23 cellular contexts compared by ENCODE assay signal in genomic region chr10:96249264-96249663, GRCh38. TPM values are rescaled to one million over a fixed set of nuclear protein-coding genes. Genes with fewer than 3 reads are reported as not detected.
"Had no signal": no experiment of that assay in that cellular context is flagged by ENCODE, and none has a peak within 500 bp of the region (broad histone marks: within the 10 kb centered on the region; RNA-seq: fewer than 3 reads in every experiment).

No MANE protein-coding gene starts in this region.

- H3K36me3 Mint-ChIP-seq: activated naive CD8-positive, alpha-beta T cell had no signal

- H3K27me3 Mint-ChIP-seq: activated CD4-positive, alpha-beta T cell treated with anti-CD3 and anti-CD28 coated beads for 36 hours; activated naive CD8-positive, alpha-beta T cell had no signal

- ATAC-seq: activated CD4-positive, alpha-beta T cell treated with anti-CD3 and anti-CD28 coated beads for 36 hours; esophagus mucosa; lower lobe of right lung; psoas muscle; right cardiac atrium had no signal

- H3K36me3 ChIP-seq: lower lobe of right lung, thyroid gland, WERI-Rb-1 had no signal

- H3K4me1 ChIP-seq: lower lobe of right lung, psoas muscle, thyroid gland had no signal

- H3K4me3 Mint-ChIP-seq: activated CD4-positive, alpha-beta T cell treated with anti-CD3 and anti-CD28 coated beads for 36 hours; activated naive CD8-positive, alpha-beta T cell; neural crest cell had no signal

- H3K4me1 Mint-ChIP-seq: activated CD4-positive, alpha-beta T cell treated with anti-CD3 and anti-CD28 coated beads for 36 hours; neural crest cell had no signal

- H3K4me3 ChIP-seq: lower lobe of right lung, psoas muscle, thyroid gland had no signal

- H3K9me3 ChIP-seq: lower lobe of right lung, psoas muscle, thyroid gland had no signal

- H3K27ac Mint-ChIP-seq: activated CD4-positive, alpha-beta T cell treated with anti-CD3 and anti-CD28 coated beads for 36 hours; activated naive CD8-positive, alpha-beta T cell had no signal

- H3K27me3 ChIP-seq: thyroid gland had no signal

- DNase-seq: activated CD4-positive, alpha-beta T cell treated with anti-CD3 and anti-CD28 coated beads for 36 hours; activated CD4-positive, alpha-beta T cell treated with anti-CD3 and anti-CD28 coated beads, Interleukin-2, amount 50 U/mL, for 48 hours; cerebellar nuclear complex; cortex of kidney; effector CD4-positive, alpha-beta T cell; left colon; lower lobe of right lung; midbrain; psoas muscle; right cardiac atrium; stimulated activated CD4-positive, alpha-beta T cell treated with anti-CD3 and anti-CD28 coated beads, Interleukin-2, amount 100 ng/mL, for 48 hours; SW 1271; thyroid gland; WERI-Rb-1 had no signal

- H3K27ac ChIP-seq: lower lobe of right lung, psoas muscle, thyroid gland, WERI-Rb-1 had no signal

RNA-seq across cellular contexts. Expression of gene BLNK, which starts 22.1 kb away (rescaled TPM):
- total RNA-seq: activated CD4-positive, alpha-beta T cell treated with anti-CD3 and anti-CD28 coated beads for 36 hours; neural crest cell; osteocyte; T-helper 2 cell treated with Interferon-gamma antibody and Interleukin-4, amounts not matched to agents 100 ng/mL and 5 ng/mL, for 36 hours had no signal

RNA-seq across cellular contexts. Expression of gene DNTT, which starts 55.0 kb away (rescaled TPM):
- total RNA-seq: activated CD4-positive, alpha-beta T cell treated with anti-CD3 and anti-CD28 coated beads for 36 hours; bronchial epithelial cell; esophagus mucosa; left colon; lower lobe of right lung; neural crest cell; osteocyte; psoas muscle; right cardiac atrium; skeletal muscle tissue; subcutaneous adipose tissue; T-helper 2 cell treated with Interferon-gamma antibody and Interleukin-4, amounts not matched to agents 100 ng/mL and 5 ng/mL, for 36 hours; urinary bladder had no signal
- polyA plus RNA-seq: right cardiac atrium, urinary bladder had no signal
